ENCODE assay signal across 28 cellular contexts in genomic region chr13:98020271-98020670, GRCh38.
"Had no signal": no experiment of that assay in that cellular context is flagged by ENCODE, and none has a peak within 500 bp of the region (broad histone marks: within the 10 kb centered on the region; RNA-seq: fewer than 3 reads in every experiment).

No MANE protein-coding gene starts in this region.

- H3K27me3 ChIP-seq: ascending aorta, esophagus muscularis mucosa, foreskin keratinocyte, heart right ventricle, left lung, testis, transverse colon had no signal

- H3K4me1 ChIP-seq: ascending aorta, foreskin keratinocyte, left lung, lower lobe of right lung, testis, transverse colon had no signal

- H3K4me3 Mint-ChIP-seq: activated CD4-positive, alpha-beta memory T cell treated with anti-CD3 and anti-CD28 coated beads, Interleukin-2, amount 10 ng/mL, durations not matched to agents 7 days and 5 days; activated CD4-positive, alpha-beta T cell treated with anti-CD3 and anti-CD28 coated beads, Interleukin-2, amount 10 ng/mL, durations not matched to agents 7 days and 5 days; activated naive CD4-positive, alpha-beta T cell treated with anti-CD3 and anti-CD28 coated beads, Interleukin-2, amount 10 ng/mL, durations not matched to agents 7 days and 5 days; activated naive CD8-positive, alpha-beta T cell treated with anti-CD3 and anti-CD28 coated beads, Interleukin-2, amount 10 ng/mL, durations not matched to agents 7 days and 5 days; activated T-cell treated with anti-CD3 and anti-CD28 coated beads, Interleukin-2, amount 50 U/mL, for 24 hours; nephron; T-helper 17 cell had no signal

- DNase-seq: activated CD4-positive, alpha-beta memory T cell treated with anti-CD3 and anti-CD28 coated beads, Interleukin-2, amount 10 ng/mL, durations not matched to agents 7 days and 5 days; activated CD4-positive, alpha-beta T cell treated with anti-CD3 and anti-CD28 coated beads for 1 hour; activated CD4-positive, alpha-beta T cell treated with anti-CD3 and anti-CD28 coated beads, Interleukin-2, amount 10 ng/mL, durations not matched to agents 7 days and 5 days; activated CD8-positive, alpha-beta memory T cell treated with anti-CD3 and anti-CD28 coated beads, Interleukin-2, amount 50 U/mL, for 48 hours; activated gamma-delta T cell; activated naive CD4-positive, alpha-beta T cell treated with anti-CD3 and anti-CD28 coated beads, Interleukin-2, amount 10 ng/mL, durations not matched to agents 7 days and 5 days; activated naive CD8-positive, alpha-beta T cell treated with anti-CD3 and anti-CD28 coated beads, Interleukin-2, amount 10 ng/mL, durations not matched to agents 7 days and 5 days; activated T-cell treated with anti-CD3 and anti-CD28 coated beads, Interleukin-2, amount 50 U/mL, for 24 hours; caudate nucleus; dermis blood vessel endothelial cell; effector CD4-positive, alpha-beta T cell; foreskin keratinocyte; heart right ventricle; kidney glomerular epithelial cell; left lung; lower lobe of right lung; posterior cingulate gyrus; right cardiac atrium; stimulated activated CD4-positive, alpha-beta T cell treated with anti-CD3 and anti-CD28 coated beads, Interleukin-12 subunit alpha, Interleukin-12 subunit beta, amount 100 ng/mL, for 4 hours; stimulated activated CD4-positive, alpha-beta T cell treated with anti-CD3 and anti-CD28 coated beads, Interleukin-4, amount 100 ng/mL, for 1 hour; stimulated activated naive CD8-positive, alpha-beta T cell treated with anti-CD3 and anti-CD28 coated beads, Interleukin-15, Interleukin-2, amounts not matched to agents 100 U/mL and 50 U/mL, for 24 hours; T-helper 17 cell; T1000; testis; transverse colon had no signal

- H3K27ac Mint-ChIP-seq: activated CD4-positive, alpha-beta memory T cell treated with anti-CD3 and anti-CD28 coated beads, Interleukin-2, amount 10 ng/mL, durations not matched to agents 7 days and 5 days; activated CD4-positive, alpha-beta T cell treated with anti-CD3 and anti-CD28 coated beads, Interleukin-2, amount 10 ng/mL, durations not matched to agents 7 days and 5 days; activated naive CD4-positive, alpha-beta T cell treated with anti-CD3 and anti-CD28 coated beads, Interleukin-2, amount 10 ng/mL, durations not matched to agents 7 days and 5 days; activated naive CD8-positive, alpha-beta T cell treated with anti-CD3 and anti-CD28 coated beads, Interleukin-2, amount 10 ng/mL, durations not matched to agents 7 days and 5 days; activated T-cell treated with anti-CD3 and anti-CD28 coated beads, Interleukin-2, amount 50 U/mL, for 24 hours; nephron; T-helper 17 cell had no signal

- H3K4me1 Mint-ChIP-seq: activated CD4-positive, alpha-beta memory T cell treated with anti-CD3 and anti-CD28 coated beads, Interleukin-2, amount 10 ng/mL, durations not matched to agents 7 days and 5 days; activated CD4-positive, alpha-beta T cell treated with anti-CD3 and anti-CD28 coated beads, Interleukin-2, amount 10 ng/mL, durations not matched to agents 7 days and 5 days; activated naive CD4-positive, alpha-beta T cell treated with anti-CD3 and anti-CD28 coated beads, Interleukin-2, amount 10 ng/mL, durations not matched to agents 7 days and 5 days; activated naive CD8-positive, alpha-beta T cell treated with anti-CD3 and anti-CD28 coated beads, Interleukin-2, amount 10 ng/mL, durations not matched to agents 7 days and 5 days; nephron; T-helper 17 cell had no signal

- H3K9me3 Mint-ChIP-seq: activated CD4-positive, alpha-beta memory T cell treated with anti-CD3 and anti-CD28 coated beads, Interleukin-2, amount 10 ng/mL, durations not matched to agents 7 days and 5 days; activated CD4-positive, alpha-beta T cell treated with anti-CD3 and anti-CD28 coated beads, Interleukin-2, amount 10 ng/mL, durations not matched to agents 7 days and 5 days; activated naive CD4-positive, alpha-beta T cell treated with anti-CD3 and anti-CD28 coated beads, Interleukin-2, amount 10 ng/mL, durations not matched to agents 7 days and 5 days; activated naive CD8-positive, alpha-beta T cell treated with anti-CD3 and anti-CD28 coated beads, Interleukin-2, amount 10 ng/mL, durations not matched to agents 7 days and 5 days; activated T-cell treated with anti-CD3 and anti-CD28 coated beads, Interleukin-2, amount 50 U/mL, for 24 hours; nephron had no signal

- H3K4me3 ChIP-seq: ascending aorta, esophagus muscularis mucosa, heart right ventricle, left lung, lower lobe of right lung, testis, transverse colon had no signal

- H3K9me3 ChIP-seq: ascending aorta, esophagus muscularis mucosa, heart right ventricle, left lung, lower lobe of right lung, testis, transverse colon had no signal

- H3K27ac ChIP-seq: ascending aorta, esophagus muscularis mucosa, foreskin keratinocyte, heart right ventricle, left lung, lower lobe of right lung, testis, transverse colon had no signal

- H3K27me3 Mint-ChIP-seq: activated CD4-positive, alpha-beta memory T cell treated with anti-CD3 and anti-CD28 coated beads, Interleukin-2, amount 10 ng/mL, durations not matched to agents 7 days and 5 days; activated CD4-positive, alpha-beta T cell treated with anti-CD3 and anti-CD28 coated beads, Interleukin-2, amount 10 ng/mL, durations not matched to agents 7 days and 5 days; activated naive CD4-positive, alpha-beta T cell treated with anti-CD3 and anti-CD28 coated beads, Interleukin-2, amount 10 ng/mL, durations not matched to agents 7 days and 5 days; activated naive CD8-positive, alpha-beta T cell treated with anti-CD3 and anti-CD28 coated beads, Interleukin-2, amount 10 ng/mL, durations not matched to agents 7 days and 5 days; activated T-cell treated with anti-CD3 and anti-CD28 coated beads, Interleukin-2, amount 50 U/mL, for 24 hours; T-helper 17 cell had no signal
